In the genomic region with DNA sequence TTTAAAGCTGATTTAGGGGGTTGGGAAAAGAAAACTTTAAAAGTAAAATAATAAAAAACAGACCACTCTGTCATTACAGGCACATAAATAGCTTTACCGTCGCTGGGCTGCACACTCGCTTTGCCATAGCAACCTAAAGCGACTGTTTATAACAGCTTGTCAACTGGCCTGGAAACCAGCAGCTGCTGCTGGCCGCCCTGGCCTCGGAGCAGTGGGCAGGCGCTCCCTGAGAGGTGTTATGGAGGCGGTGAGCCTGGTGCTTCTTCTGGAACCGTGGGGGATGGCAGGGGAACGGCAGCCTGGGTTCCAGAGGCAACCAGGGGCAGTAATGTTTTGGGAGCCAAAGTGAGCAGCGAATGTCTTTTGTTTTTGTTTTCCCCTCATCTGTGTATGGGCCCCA, we compare ENCODE assay signal across 8 cellular contexts. TPM values are rescaled to one million over a fixed set of nuclear protein-coding genes. Genes with fewer than 3 reads are reported as not detected.
A peak's percentile ranks its signal among the peaks of the same experiment; 100 is the strongest.
DNase-seq lines count a peak whose midpoint lies in the region; ATAC-seq and TF ChIP-seq lines count a peak whose summit lies in the region.

No MANE protein-coding gene starts in this region.

- H3K27me3 ChIP-seq in cardiac muscle cell (peaks cover 76% of the 10 kb centered on the region), testis (no peaks in the 10 kb centered on the region), spleen (replicated peaks in 1 of 7) (no peaks in the 10 kb centered on the region)

- H3K27me3 Mint-ChIP-seq in activated T-helper 2 cell treated with anti-CD3 and anti-CD28 coated beads, Interferon-gamma antibody, Interleukin-2, Interleukin-4, amounts not matched to agents 10 μg/mL and 5 μg/mL and 100 μg/mL, durations not matched to agents 14 hours and 24 hours and 36 hours (ENCODE audit: low read depth), result no peaks in the 10 kb centered on the region

- in situ Hi-C loops in G401 (cut with HindIII; ENCODE audit: low sequenced_read_pairs), result no loop called here

- peaks cover 15% of the 10 kb centered on the region for H3K4me1 ChIP-seq in cardiac muscle cell (ENCODE audit: low read depth)
- peaks cover 48% of the 10 kb centered on the region for H3K4me1 ChIP-seq in testis
- peaks cover 27 to 76% (median 50%) of the 10 kb centered on the region in 6 donors for H3K4me1 ChIP-seq in spleen

- H3K9me3 ChIP-seq in cardiac muscle cell (ENCODE audit: low read depth), result no peaks in the 10 kb centered on the region
- H3K9me3 ChIP-seq in testis, result no peaks in the 10 kb centered on the region
- H3K9me3 ChIP-seq in spleen, result no peaks in the 10 kb centered on the region

- peak overlapping the region; percentile 94 for H3K27ac Mint-ChIP-seq in activated T-helper 2 cell treated with anti-CD3 and anti-CD28 coated beads, Interferon-gamma antibody, Interleukin-2, Interleukin-4, amounts not matched to agents 10 μg/mL and 5 μg/mL and 100 μg/mL, durations not matched to agents 14 hours and 24 hours and 36 hours

- peaks cover 35% of the 10 kb centered on the region for H3K36me3 Mint-ChIP-seq in activated T-helper 2 cell treated with anti-CD3 and anti-CD28 coated beads, Interferon-gamma antibody, Interleukin-2, Interleukin-4, amounts not matched to agents 10 μg/mL and 5 μg/mL and 100 μg/mL, durations not matched to agents 14 hours and 24 hours and 36 hours (ENCODE audit: low read depth)

- peaks cover 67% of the 10 kb centered on the region for H3K4me1 Mint-ChIP-seq in activated T-helper 2 cell treated with anti-CD3 and anti-CD28 coated beads, Interferon-gamma antibody, Interleukin-2, Interleukin-4, amounts not matched to agents 10 μg/mL and 5 μg/mL and 100 μg/mL, durations not matched to agents 14 hours and 24 hours and 36 hours (ENCODE audit: low read depth)

- H3K36me3 ChIP-seq in cardiac muscle cell, result no peaks in the 10 kb centered on the region
- no peaks in the 10 kb centered on the region for H3K36me3 ChIP-seq in testis (ENCODE audit: low read depth, missing control alignments)
- H3K36me3 ChIP-seq in spleen, result peaks cover 0 to 4% (median 0%) of the 10 kb centered on the region in 6 donors

- intact Hi-C loops in activated T-helper 2 cell treated with anti-CD3 and anti-CD28 coated beads, Interferon-gamma antibody, Interleukin-2, Interleukin-4, amounts not matched to agents 10 μg/mL and 5 μg/mL and 100 μg/mL, durations not matched to agents 14 hours and 24 hours and 36 hours (cut with micrococcal nuclease), result loop anchor here (5.0 kb wide), 1 partner anchor 95 kb away; the partner anchor contains the start of gene LAX1
- intact Hi-C loops in testis (cut with DNase I; ENCODE audit: low total_unique reads) (no loop called here), spleen (cut with DNase I; ENCODE audit: low total_unique reads) (no loop called here)

- H3K27ac ChIP-seq in cardiac muscle cell, result no peak overlapping the region
- H3K27ac ChIP-seq in testis, result peak overlapping the region in 1 of 2 donors; percentile 8
- H3K27ac ChIP-seq in spleen, result peak overlapping the region in 4 of 8 donors; percentile 10 to 84 (median 77)

- DNase-seq in G401 (ENCODE audit: low spot score) (peak; percentile 37), cardiac muscle cell (ENCODE audit: low read depth in 1 of 2, low spot score in 1 of 2) (peak; percentile 64 to 71), retina (peak; percentile 90), testis (no peak), germinal center (ENCODE audit: low spot score) (no peak), spleen (no peak)
- no peak for DNase-seq in activated T-helper 2 cell treated with anti-CD3 and anti-CD28 coated beads, Interferon-gamma antibody, Interleukin-2, Interleukin-4, amounts not matched to agents 10 μg/mL and 5 μg/mL and 100 μg/mL, durations not matched to agents 14 hours and 24 hours and 36 hours (ENCODE audit: low spot score)

- no peak overlapping the region for H3K4me3 Mint-ChIP-seq in activated T-helper 2 cell treated with anti-CD3 and anti-CD28 coated beads, Interferon-gamma antibody, Interleukin-2, Interleukin-4, amounts not matched to agents 10 μg/mL and 5 μg/mL and 100 μg/mL, durations not matched to agents 14 hours and 24 hours and 36 hours (ENCODE audit: low read depth)

- no peaks in the 10 kb centered on the region for H3K9me3 Mint-ChIP-seq in activated T-helper 2 cell treated with anti-CD3 and anti-CD28 coated beads, Interferon-gamma antibody, Interleukin-2, Interleukin-4, amounts not matched to agents 10 μg/mL and 5 μg/mL and 100 μg/mL, durations not matched to agents 14 hours and 24 hours and 36 hours

- H3K4me3 ChIP-seq in cardiac muscle cell, result no peak overlapping the region
- no peak overlapping the region for H3K4me3 ChIP-seq in testis
- no peak overlapping the region for H3K4me3 ChIP-seq in spleen

- 35 to 48% methylated on average over 8 to 11 of the region's 11 CpGs for whole genome bisulfite sequencing in testis, 2 donors
- WGBS in spleen, 5 donors, result 71 to 83% (median 75%) methylated on average over 11 of the region's 11 CpGs

- TF ChIP-seq CTCF in cardiac muscle cell (IDR thresholded peaks at IDR 0.05; ENCODE audit: low read depth, low read length) (no peak), testis (IDR thresholded peaks at IDR 0.05) (no peak), spleen (IDR thresholded peaks at IDR 0.05 in 8 of 11, conservative IDR thresholded peaks at IDR 0.05 in 3 of 11) (no peak)

- no peak for TF ChIP-seq POLR2A in testis (IDR thresholded peaks at IDR 0.05)
- TF ChIP-seq POLR2A in spleen (IDR thresholded peaks at IDR 0.05), result no peak

- no peak for ATAC-seq in HG03439 (IDR thresholded peaks at IDR 0.05; ENCODE audit: unreplicated experiment)

RNA-seq across cellular contexts. Expression of gene ATP2B4, which starts 45.7 kb away (rescaled TPM):
- total RNA-seq in G401 (2014; rRNA removed; shearing (Covaris generic)), result 5.4 and 6.7 TPM in 2 replicates
- total RNA-seq in activated T-helper 2 cell treated with anti-CD3 and anti-CD28 coated beads, Interferon-gamma antibody, Interleukin-2, Interleukin-4, amounts not matched to agents 10 μg/mL and 5 μg/mL and 100 μg/mL, durations not matched to agents 14 hours and 24 hours and 36 hours, result 50.3 and 50.8 TPM in 2 replicates
- 91.9 and 107 TPM in 2 replicates for total RNA-seq in cardiac muscle cell
- polyA plus RNA-seq in cardiac muscle cell, result 64.5 and 67.5 TPM in 2 replicates
- total RNA-seq in testis, result 100 to 1,000 TPM; 124 to 125 TPM
- polyA plus RNA-seq in testis (ENCODE audit: insufficient read depth, low read depth, low replicate concordance), result 124 TPM
- 10 to 100 TPM; 34.5 to 78.5 (median 55.2) TPM for total RNA-seq in spleen
- polyA plus RNA-seq in spleen, result 1 to 10 TPM; 6.2 to 8.6 (median 6.7) TPM

Comparison
In these comparisons a context has a peak if more than half of its experiments do, and no peak if none do; other contexts are left out.
1. DNase-seq: peak in G401 (single experiment), cardiac muscle cell (2 of 2) and retina (single experiment); none in activated T-helper 2 cell treated with anti-CD3 and anti-CD28 coated beads, Interferon-gamma antibody, Interleukin-2, Interleukin-4, amounts not matched to agents 10 μg/mL and 5 μg/mL and 100 μg/mL, durations not matched to agents 14 hours and 24 hours and 36 hours (single experiment), testis (single experiment), germinal center (single experiment) and spleen (single experiment).